Comparison of ENCODE assay signal across 9 cellular contexts in genomic region chr12:111034911-111035577, GRCh38. TPM values are rescaled to one million over a fixed set of nuclear protein-coding genes. Genes with fewer than 3 reads are reported as not detected.
A peak's percentile ranks its signal among the peaks of the same experiment; 100 is the strongest.
DNase-seq lines count a peak whose midpoint lies in the region; ATAC-seq and TF ChIP-seq lines count a peak whose summit lies in the region.
"Had no signal": no experiment of that assay in that cellular context is flagged by ENCODE, and none has a peak within 500 bp of the region (broad histone marks: within the 10 kb centered on the region; RNA-seq: fewer than 3 reads in every experiment).

No MANE protein-coding gene starts in this region.

- H3K9me3 ChIP-seq in GM23248 (ENCODE audit: low read depth), result no peaks in the 10 kb centered on the region

- no peak overlapping the region for H3K27ac ChIP-seq in GM23248

- DNase-seq in GM23248 (peak; percentile 4), NCI-H2227 treated with DMSO at 0.1 percent for 48 hours (lab: John Stamatoyannopoulos, UW) (peak; percentile 50), choroid plexus epithelial cell (ENCODE audit: low read depth) (peak; percentile 4), neural crest cell (ENCODE audit: low read depth, low spot score) (peak; percentile 20), SHP77 (lab: John Stamatoyannopoulos, UW) (no peak)
- DNase-seq: NCI-H510A had no signal

- H2AFZ ChIP-seq in GM23248, result no peak overlapping the region

- H3K27me3 ChIP-seq in GM23248 (replicated peaks; ENCODE audit: insufficient read depth), result peaks cover 77% of the 10 kb centered on the region

- H3K36me3 Mint-ChIP-seq in neural crest cell (ENCODE audit: low read depth), result no peaks in the 10 kb centered on the region

- H3K4me1 Mint-ChIP-seq in neural crest cell, result peaks cover 18% of the 10 kb centered on the region

- TF ChIP-seq CTCF in choroid plexus epithelial cell (conservative IDR thresholded peaks at IDR 0.05; ENCODE audit: low read depth, low read length) (no peak), neural crest cell (conservative IDR thresholded peaks at IDR 0.05) (no peak)

- peaks cover 83% of the 10 kb centered on the region for H3K27me3 Mint-ChIP-seq in neural crest cell (ENCODE audit: low read depth)

- no peak overlapping the region for H3K4me2 ChIP-seq in GM23248 (ENCODE audit: unreplicated experiment)

- H3K9me3 Mint-ChIP-seq in neural crest cell, result no peaks in the 10 kb centered on the region

- H3K36me3 ChIP-seq in GM23248 (ENCODE audit: low read depth), result no peaks in the 10 kb centered on the region

- H3K4me3 ChIP-seq in GM23248 (no peak overlapping the region), choroid plexus epithelial cell (ENCODE audit: low read depth, low read length) (no peak overlapping the region)

- H3K27ac Mint-ChIP-seq in neural crest cell (ENCODE audit: unreplicated experiment), result no peak overlapping the region

- peak overlapping the region; percentile 86 for H3K4me3 Mint-ChIP-seq in neural crest cell

- no peaks in the 10 kb centered on the region for H3K79me2 ChIP-seq in GM23248 (ENCODE audit: insufficient read depth)

- 2 to 4% methylated on average over 32 to 45 of the region's 45 CpGs for WGBS in GM23248 (ENCODE audit: low coverage in 1 of 2, low lambda C conversion rate in 2 of 2, missing lambda C conversion rate in 2 of 2), 2 experiments

- in situ Hi-C loops in GM23248 (cut with MboI), result no loop called here

- H3K9me2 ChIP-seq in GM23248 (ENCODE audit: insufficient read depth), result no peaks in the 10 kb centered on the region

- H3K4me1 ChIP-seq in GM23248 (ENCODE audit: insufficient read depth), result no peaks in the 10 kb centered on the region

- H3K9ac ChIP-seq in GM23248, result no peak overlapping the region

- no peaks in the 10 kb centered on the region for H4K20me1 ChIP-seq in GM23248 (ENCODE audit: insufficient read depth)

- ATAC-seq in HG03354 (IDR thresholded peaks at IDR 0.05; ENCODE audit: poor library complexity, severe bottlenecking, unreplicated experiment) (no peak), GM19023 (IDR thresholded peaks at IDR 0.05; ENCODE audit: unreplicated experiment) (no peak)

- H3F3A ChIP-seq in GM23248 (ENCODE audit: insufficient read depth), result no peaks in the 10 kb centered on the region

RNA-seq across cellular contexts. Expression of gene CUX2, which starts 1.1 kb away (rescaled TPM):
- not detected in 2 replicates for total RNA-seq in GM23248 (2014; rRNA removed; shearing (Covaris generic))
- not detected in 2 replicates for polyA plus RNA-seq in GM23248 (2016; fragmentation: Nextera tagmentation; extraction: Ambion mirVana)
- 5.4 and 5.8 TPM in 2 replicates for total RNA-seq in neural crest cell
- total RNA-seq: pulmonary artery endothelial cell had no signal

Comparison
In these comparisons a context has a peak if more than half of its experiments do, and no peak if none do; other contexts are left out.
1. DNase-seq: peak in GM23248 (single experiment), NCI-H2227 treated with DMSO at 0.1 percent for 48 hours (single experiment), choroid plexus epithelial cell (single experiment) and neural crest cell (single experiment); none in SHP77 (0 of 2).